Comparison of ENCODE assay signal across 10 cellular contexts in the genomic region with DNA sequence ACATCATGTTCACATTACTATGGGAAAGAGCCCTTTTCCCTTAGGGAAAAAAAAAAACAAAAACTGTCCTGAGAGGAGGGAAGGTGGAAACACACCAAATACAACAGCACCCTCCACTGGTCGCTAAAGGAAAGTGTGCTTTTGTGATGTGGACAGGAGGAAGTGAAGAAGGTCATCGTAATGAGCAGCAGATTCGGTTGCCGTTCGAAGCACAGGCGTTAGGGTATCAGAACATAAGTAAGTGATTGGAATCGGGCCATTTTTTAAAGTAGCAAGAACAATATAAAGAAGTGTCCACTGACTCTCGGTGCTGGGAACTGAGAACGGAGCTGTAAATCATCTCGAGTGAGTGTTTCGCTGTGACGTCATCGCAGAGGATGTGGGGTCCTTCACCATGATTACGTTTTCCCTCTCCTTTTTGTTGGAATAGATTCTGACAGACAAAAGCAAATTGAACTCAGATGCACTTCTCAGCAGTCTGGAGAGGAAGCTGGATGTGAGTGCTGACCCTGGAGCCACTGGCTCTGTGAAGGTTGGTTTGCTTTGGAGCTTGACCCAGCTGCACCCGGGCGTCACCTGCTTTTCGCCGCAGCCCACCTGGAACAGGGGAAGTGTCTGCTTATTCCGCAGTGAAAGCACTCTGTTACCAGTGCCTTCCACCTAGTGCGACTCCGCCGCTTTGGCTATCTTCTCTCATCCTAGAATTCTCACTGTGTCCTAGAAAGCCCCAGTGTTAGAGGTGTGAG.
DNase-seq lines count a peak whose midpoint lies in the region; ATAC-seq, FAIRE-seq and TF ChIP-seq lines count a peak whose summit lies in the region.
"Had no signal": no experiment of that assay in that cellular context is flagged by ENCODE, and none has a peak within 500 bp of the region (broad histone marks: within the 10 kb centered on the region; RNA-seq: fewer than 3 reads in every experiment).

No MANE protein-coding gene starts in this region.

- H3K4me3 ChIP-seq in breast epithelium (peak overlapping the region in 2 of 3 donors; percentile 24 to 46), kidney (ENCODE audit: low read length in 2 of 2) (peak overlapping the region; percentile 37 to 62)
- H3K4me3 ChIP-seq: BLaER1 treated with 17β-estradiol and CSF1 and Interleukin-3, amounts not matched to agents 10 nM and 100 nM had no signal

- peak in 2 of 3 donors; percentile 42 to 46 for TF ChIP-seq CTCF in breast epithelium (IDR thresholded peaks at IDR 0.05)
- TF ChIP-seq CTCF in kidney (IDR thresholded peaks at IDR 0.05; ENCODE audit: borderline replicate concordance, extremely low read depth, insufficient read depth), result peak; percentile 70

- H3K27me3 Mint-ChIP-seq in IgD-negative memory B cell, result peaks cover 4% of the 10 kb centered on the region
- no peaks in the 10 kb centered on the region for H3K27me3 Mint-ChIP-seq in stimulated activated naive CD8-positive, alpha-beta T cell treated with anti-CD3 and anti-CD28 coated beads, Interleukin-15, amount 100 ng/mL, for 72 hours

- no peaks in the 10 kb centered on the region for H3K9me3 ChIP-seq in breast epithelium
- no peaks in the 10 kb centered on the region for H3K9me3 ChIP-seq in kidney (ENCODE audit: control insufficient read depth in 1 of 2, low read length in 2 of 2)
- H3K9me3 ChIP-seq: BLaER1 treated with 17β-estradiol and CSF1 and Interleukin-3, amounts not matched to agents 10 nM and 100 nM had no signal

- H3K27ac ChIP-seq in breast epithelium (peak overlapping the region in 1 of 2 donors; percentile 38), kidney (ENCODE audit: low read depth in 2 of 2, low read length in 2 of 2) (no peak overlapping the region)
- H3K27ac ChIP-seq: BLaER1 treated with 17β-estradiol and CSF1 and Interleukin-3, amounts not matched to agents 10 nM and 100 nM; epithelial cell of prostate had no signal

- peak; percentile 15 for FAIRE-seq in kidney (lab: Jason Lieb, UNC)

- intact Hi-C loops in breast epithelium (cut with DNase I; ENCODE audit: low total_unique reads) (no loop called here), kidney (cut with DNase I) (no loop called here)

- TF ChIP-seq POLR2A in breast epithelium (IDR thresholded peaks at IDR 0.05), result no peak

- peaks cover 0 to 3% (median 0%) of the 10 kb centered on the region in 3 donors for H3K4me1 Mint-ChIP-seq in IgD-negative memory B cell
- H3K4me1 Mint-ChIP-seq in stimulated activated naive CD8-positive, alpha-beta T cell treated with anti-CD3 and anti-CD28 coated beads, Interleukin-15, amount 100 ng/mL, for 72 hours, result peaks cover 7% of the 10 kb centered on the region

- H3K36me3 Mint-ChIP-seq in IgD-negative memory B cell, result no peaks in the 10 kb centered on the region

- H3K4me3 Mint-ChIP-seq in IgD-negative memory B cell, result peak overlapping the region in 3 of 4 donors; percentile 19 to 75 (median 36)
- peak overlapping the region; percentile 41 to 83 for H3K4me3 Mint-ChIP-seq in stimulated activated naive CD8-positive, alpha-beta T cell treated with anti-CD3 and anti-CD28 coated beads, Interleukin-15, amount 100 ng/mL, for 72 hours

- peak overlapping the region in 1 of 2 donors; percentile 51 for H3K9ac ChIP-seq in kidney (ENCODE audit: low read length in 2 of 2)
- H3K9ac ChIP-seq: BLaER1 treated with 17β-estradiol and CSF1 and Interleukin-3, amounts not matched to agents 10 nM and 100 nM had no signal

- H3K27me3 ChIP-seq in breast epithelium, result no peaks in the 10 kb centered on the region
- H3K27me3 ChIP-seq: BLaER1 treated with 17β-estradiol and CSF1 and Interleukin-3, amounts not matched to agents 10 nM and 100 nM had no signal

- H3K9me3 Mint-ChIP-seq in IgD-negative memory B cell, result peaks cover 0 to 3% (median 0%) of the 10 kb centered on the region in 3 donors
- H3K9me3 Mint-ChIP-seq in stimulated activated naive CD8-positive, alpha-beta T cell treated with anti-CD3 and anti-CD28 coated beads, Interleukin-15, amount 100 ng/mL, for 72 hours, result no peaks in the 10 kb centered on the region

- H3K27ac Mint-ChIP-seq in IgD-negative memory B cell, result no peak overlapping the region
- peak overlapping the region in 1 of 2 donors; percentile 14 for H3K27ac Mint-ChIP-seq in stimulated activated naive CD8-positive, alpha-beta T cell treated with anti-CD3 and anti-CD28 coated beads, Interleukin-15, amount 100 ng/mL, for 72 hours

- H3K4me1 ChIP-seq in breast epithelium (no peaks in the 10 kb centered on the region), kidney (ENCODE audit: control insufficient read depth in 1 of 2, insufficient read depth in 1 of 2, low read depth in 1 of 2, low read length in 2 of 2) (peaks cover 3 to 10% of the 10 kb centered on the region in 2 donors)

- H3K36me3 ChIP-seq in breast epithelium, result no peaks in the 10 kb centered on the region
- no peaks in the 10 kb centered on the region for H3K36me3 ChIP-seq in kidney (ENCODE audit: control insufficient read depth in 1 of 2, insufficient read depth in 2 of 2, low read length in 2 of 2)
- H3K36me3 ChIP-seq: BLaER1 treated with 17β-estradiol and CSF1 and Interleukin-3, amounts not matched to agents 10 nM and 100 nM had no signal

- ATAC-seq in stimulated activated naive CD8-positive, alpha-beta T cell treated with anti-CD3 and anti-CD28 coated beads, Interleukin-15, amount 100 ng/mL, for 72 hours, result peak; percentile 68
- ATAC-seq in GM21528 (IDR thresholded peaks at IDR 0.05; ENCODE audit: low FRiP score, unreplicated experiment), result no peak

- DNase-seq in NCI-H187 (lab: John Stamatoyannopoulos, UW), result peak; percentile 12 to 36
- no peak for DNase-seq in NCI-H187 treated with DMSO at 0.1 percent for 48 hours (lab: John Stamatoyannopoulos, UW)
- DNase-seq in OCI-M2 (lab: John Stamatoyannopoulos, UW; ENCODE audit: unreplicated experiment), result peak; percentile 3
- peak in 1 of 2 donors; percentile 30 for DNase-seq in breast epithelium (ENCODE audit: low spot score in 2 of 2)
- DNase-seq in kidney, result no peak
- peak; percentile 7 to 18 for DNase-seq in stimulated activated naive CD8-positive, alpha-beta T cell treated with anti-CD3 and anti-CD28 coated beads, Interleukin-15, amount 100 ng/mL, for 72 hours

Comparison
In these comparisons a context has a peak if more than half of its experiments do, and no peak if none do; other contexts are left out.
1. DNase-seq: peak in NCI-H187 (2 of 2), OCI-M2 (single experiment) and stimulated activated naive CD8-positive, alpha-beta T cell treated with anti-CD3 and anti-CD28 coated beads, Interleukin-15, amount 100 ng/mL, for 72 hours (2 of 2); none in NCI-H187 treated with DMSO at 0.1 percent for 48 hours (single experiment) and kidney (single experiment).